2 cellular contexts compared by ENCODE assay signal in the genomic region with DNA sequence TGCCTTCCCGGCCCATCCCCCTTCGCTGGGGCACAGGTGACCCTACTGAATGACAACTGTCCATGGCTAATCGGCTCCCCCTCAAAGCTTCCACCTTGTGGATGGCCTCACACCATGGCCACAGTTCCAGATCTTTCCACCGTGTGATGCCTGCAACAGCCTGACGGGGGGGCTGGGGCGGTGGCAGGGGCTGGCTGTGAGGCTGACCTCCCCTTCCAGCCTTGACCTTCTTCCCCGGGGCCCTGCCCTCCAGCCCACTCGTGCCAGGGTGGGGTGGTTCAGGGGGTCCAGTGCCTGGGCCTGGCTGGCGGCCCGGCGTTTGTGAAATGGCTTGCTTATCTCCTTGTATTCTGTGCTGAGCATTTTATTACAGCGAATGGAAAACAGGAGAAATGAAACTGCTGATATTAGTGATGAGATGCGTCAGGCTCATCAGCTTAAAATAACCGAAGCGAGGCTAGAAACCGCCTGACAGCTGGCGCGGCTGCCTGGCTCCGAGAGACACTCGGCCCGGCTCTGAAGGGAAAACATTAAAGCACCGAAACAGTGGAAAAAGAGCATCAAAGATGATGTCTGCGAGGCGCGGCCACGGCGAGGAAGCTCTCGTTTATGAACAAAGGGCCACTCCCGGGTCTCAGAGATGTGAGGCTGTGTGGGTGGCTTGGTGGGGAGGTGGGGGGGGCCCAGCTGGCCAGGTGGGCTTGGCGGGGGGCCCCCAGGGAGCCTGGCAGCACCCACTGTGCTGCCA.
TF ChIP-seq lines count a peak whose summit lies in the region.

No MANE protein-coding gene starts in this region.

TF ChIP-seq in H1, 55 proteins besides CTCF, POLR2A, EP300 and RAD21:
- no peak for TF ChIP-seq CBX8 (IDR thresholded peaks at IDR 0.05; ENCODE audit: borderline replicate concordance, low read depth, low read length)
- TF ChIP-seq RFX5 (IDR thresholded peaks at IDR 0.05; ENCODE audit: borderline replicate concordance, low read depth, low read length), result no peak
- TF ChIP-seq, protein P1, sequence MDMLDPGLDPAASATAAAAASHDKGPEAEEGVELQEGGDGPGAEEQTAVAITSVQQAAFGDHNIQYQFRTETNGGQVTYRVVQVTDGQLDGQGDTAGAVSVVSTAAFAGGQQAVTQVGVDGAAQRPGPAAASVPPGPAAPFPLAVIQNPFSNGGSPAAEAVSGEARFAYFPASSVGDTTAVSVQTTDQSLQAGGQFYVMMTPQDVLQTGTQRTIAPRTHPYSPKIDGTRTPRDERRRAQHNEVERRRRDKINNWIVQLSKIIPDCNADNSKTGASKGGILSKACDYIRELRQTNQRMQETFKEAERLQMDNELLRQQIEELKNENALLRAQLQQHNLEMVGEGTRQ (IDR thresholded peaks at IDR 0.05; ENCODE audit: low read length), result 0 out of 2 replicates have a peak, but pooled peaks have one; percentile 5
- TF ChIP-seq, protein P2, sequence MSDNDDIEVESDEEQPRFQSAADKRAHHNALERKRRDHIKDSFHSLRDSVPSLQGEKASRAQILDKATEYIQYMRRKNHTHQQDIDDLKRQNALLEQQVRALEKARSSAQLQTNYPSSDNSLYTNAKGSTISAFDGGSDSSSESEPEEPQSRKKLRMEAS (IDR thresholded peaks at IDR 0.05), result peak; percentile 57; the same call in 1 of the 2 replicates
- TF ChIP-seq ZNF274 (IDR thresholded peaks at IDR 0.05; ENCODE audit: borderline replicate concordance, extremely low read depth, low read length), result no peak
- TF ChIP-seq SIRT6 (IDR thresholded peaks at IDR 0.05; ENCODE audit: low read length), result no peak
TF ChIP-seq in H1: peak in this region for 2.

TF ChIP-seq in neural cell, 6 proteins besides CTCF, POLR2A, EP300 and RAD21:
- TF ChIP-seq TAF1 (IDR thresholded peaks at IDR 0.05; ENCODE audit: low read depth) (no peak), POLR2AphosphoS5 (IDR thresholded peaks at IDR 0.05) (peak; percentile 11), MXI1 (conservative IDR thresholded peaks at IDR 0.05; ENCODE audit: poor library complexity, severe bottlenecking) (no peak)
